Comparison of ENCODE assay signal across 1 cellular context in genomic region chr18:23134780-23135678, GRCh38.
A peak's percentile ranks its signal among the peaks of the same experiment; 100 is the strongest.
TF ChIP-seq lines count a peak whose summit lies in the region.

CABLES1 (plus strand) TSS chr18:23135485; CDS start chr18:23135763, 278 bp downstream.

TF ChIP-seq in HEK293, 187 proteins besides CTCF, POLR2A, EP300 and RAD21 (continued from another document and continues in another):
- TF ChIP-seq ATF2 (tag by site-specific recombination; IDR thresholded peaks at IDR 0.05; ENCODE audit: low read depth): no peak
- TF ChIP-seq ZNF37A (tag by site-specific recombination; IDR thresholded peaks at IDR 0.05): no peak
- peak; percentile 77 for TF ChIP-seq ZEB2 (tag by site-specific recombination; IDR thresholded peaks at IDR 0.05)
- TF ChIP-seq ZNF362 (tag by site-specific recombination; IDR thresholded peaks at IDR 0.05): no peak
- TF ChIP-seq ZFP69B (tag by site-specific recombination; IDR thresholded peaks at IDR 0.05): no peak
- TF ChIP-seq WT1 (tag by site-specific recombination; IDR thresholded peaks at IDR 0.05): peak; percentile 84
- TF ChIP-seq ZNF174 (tag by site-specific recombination; IDR thresholded peaks at IDR 0.05): no peak
- no peak for TF ChIP-seq ZNF157 (tag by site-specific recombination; IDR thresholded peaks at IDR 0.05)
- TF ChIP-seq ZNF707 (tag by site-specific recombination; IDR thresholded peaks at IDR 0.05): no peak
- no peak for TF ChIP-seq ZNF645 (tag by site-specific recombination; IDR thresholded peaks at IDR 0.05)
- peak; percentile 82 for TF ChIP-seq ZNF341 (tag by site-specific recombination; IDR thresholded peaks at IDR 0.05; ENCODE audit: low read depth)
- peak; percentile 96 for TF ChIP-seq GLIS2 (tag by site-specific recombination; IDR thresholded peaks at IDR 0.05)
- no peak for TF ChIP-seq ZNF266 (tag by site-specific recombination; IDR thresholded peaks at IDR 0.05; ENCODE audit: low read depth)
- TF ChIP-seq ZNF202 (tag by site-specific recombination; IDR thresholded peaks at IDR 0.05; ENCODE audit: borderline replicate concordance): no peak
- peak; percentile 67 for TF ChIP-seq ZFHX2 (tag by site-specific recombination; conservative IDR thresholded peaks at IDR 0.05)
- TF ChIP-seq ZNF548 (tag by site-specific recombination; IDR thresholded peaks at IDR 0.05): no peak
- TF ChIP-seq ZNF830 (tag by site-specific recombination; IDR thresholded peaks at IDR 0.05; ENCODE audit: low read depth): no peak
- TF ChIP-seq ZNF654 (tag by site-specific recombination; IDR thresholded peaks at IDR 0.05; ENCODE audit: low read depth): no peak
- peak; percentile 71 for TF ChIP-seq ZNF398 (tag by site-specific recombination; IDR thresholded peaks at IDR 0.05)
- no peak for TF ChIP-seq PBX3 (CRISPR knock-in tag; IDR thresholded peaks at IDR 0.05)
- TF ChIP-seq ZSCAN5A (tag by site-specific recombination; IDR thresholded peaks at IDR 0.05): no peak
- peak; percentile 52; the same call in 1 of the 2 replicates for TF ChIP-seq INSM2 (tag by site-specific recombination; IDR thresholded peaks at IDR 0.05)
- no peak; the same call in 1 of the 2 replicates for TF ChIP-seq ZNF596 (tag by site-specific recombination; IDR thresholded peaks at IDR 0.05)
- peak; percentile 70 for TF ChIP-seq ZFP3 (tag by site-specific recombination; IDR thresholded peaks at IDR 0.05; ENCODE audit: low read depth)
- TF ChIP-seq ZBTB1 (tag by site-specific recombination; IDR thresholded peaks at IDR 0.05): peak; percentile 56; the same call in 1 of the 2 replicates
- peak; percentile 93; the same call in 1 of the 2 replicates for TF ChIP-seq ZNF391 (tag by site-specific recombination; IDR thresholded peaks at IDR 0.05; ENCODE audit: borderline replicate concordance, low read depth)
- TF ChIP-seq ZNF560 (tag by site-specific recombination; IDR thresholded peaks at IDR 0.05; ENCODE audit: borderline replicate concordance): no peak
- TF ChIP-seq KLF1 (tag by site-specific recombination; IDR thresholded peaks at IDR 0.05): peak; percentile 67
- TF ChIP-seq ZNF175 (tag by site-specific recombination; IDR thresholded peaks at IDR 0.05): no peak
- TF ChIP-seq ZNF600 (tag by site-specific recombination; IDR thresholded peaks at IDR 0.05): peak; percentile 52; the same call in 1 of the 2 replicates
- peak; percentile 45 for TF ChIP-seq ZBTB11 (tag by site-specific recombination; conservative IDR thresholded peaks at IDR 0.05; ENCODE audit: low read depth)
- no peak for TF ChIP-seq ZNF214 (tag by site-specific recombination; IDR thresholded peaks at IDR 0.05; ENCODE audit: borderline replicate concordance)
- no peak; the same call in 1 of the 2 replicates for TF ChIP-seq KLF7 (tag by site-specific recombination; IDR thresholded peaks at IDR 0.05; ENCODE audit: borderline replicate concordance)
- TF ChIP-seq KLF9 (tag by site-specific recombination; IDR thresholded peaks at IDR 0.05; ENCODE audit: low read depth): 0 out of 2 replicates have a peak, but pooled peaks have one; percentile 40
- TF ChIP-seq ZNF335 (tag by site-specific recombination; conservative IDR thresholded peaks at IDR 0.05): peak; percentile 94
- no peak for TF ChIP-seq ZNF23 (tag by site-specific recombination; IDR thresholded peaks at IDR 0.05; ENCODE audit: borderline replicate concordance)
- TF ChIP-seq ZNF324 (tag by site-specific recombination; IDR thresholded peaks at IDR 0.05): no peak
- TF ChIP-seq ZNF114 (tag by site-specific recombination; IDR thresholded peaks at IDR 0.05): no peak
- TF ChIP-seq ZNF223 (tag by site-specific recombination; IDR thresholded peaks at IDR 0.05): no peak
- TF ChIP-seq ZNF521 (tag by site-specific recombination; IDR thresholded peaks at IDR 0.05): no peak
- TF ChIP-seq ZNF624 (tag by site-specific recombination; IDR thresholded peaks at IDR 0.05): no peak
- TF ChIP-seq PRDM10 (tag by site-specific recombination; IDR thresholded peaks at IDR 0.05): no peak
- no peak for TF ChIP-seq AEBP2 (tag by site-specific recombination; IDR thresholded peaks at IDR 0.05; ENCODE audit: borderline replicate concordance)
- TF ChIP-seq ZNF610 (tag by site-specific recombination; IDR thresholded peaks at IDR 0.05; ENCODE audit: borderline replicate concordance): peak; percentile 78
- TF ChIP-seq ZNF211 (tag by site-specific recombination; IDR thresholded peaks at IDR 0.05; ENCODE audit: low read depth): no peak
- TF ChIP-seq ZNF843 (tag by site-specific recombination; IDR thresholded peaks at IDR 0.05): peak; percentile 74
